8 cellular contexts compared by ENCODE assay signal in genomic region chr17:20008242-20009051, GRCh38. TPM values are rescaled to one million over a fixed set of nuclear protein-coding genes. Genes with fewer than 3 reads are reported as not detected.
DNase-seq lines count a peak whose midpoint lies in the region; FAIRE-seq and TF ChIP-seq lines count a peak whose summit lies in the region.

No MANE protein-coding gene starts in this region.

- H3K27ac ChIP-seq in ascending aorta, result peak overlapping the region; percentile 85 to 91
- H3K27ac ChIP-seq in small intestine (ENCODE audit: low read depth in 1 of 2, low read length in 1 of 2), result no peak overlapping the region

- H3K4me3 Mint-ChIP-seq in Calu3 (ENCODE audit: low read depth, unreplicated experiment), result peak overlapping the region; percentile 82

- WGBS in small intestine, 3 donors, result 25 to 29% (median 26%) methylated on average over 34 to 35 of the region's 35 CpGs

- intact Hi-C loops in Calu3 (cut with micrococcal nuclease; ENCODE audit: unreplicated experiment) (no loop called here), ascending aorta (cut with DNase I) (loop anchor here (1.0 to 5.0 kb wide), 3 partner anchors 56 to 109 kb away; no protein-coding TSS in a partner anchor)

- H3K4me1 ChIP-seq in ascending aorta, result no peaks in the 10 kb centered on the region
- H3K4me1 ChIP-seq in small intestine (ENCODE audit: control insufficient read depth in 2 of 2, insufficient read depth in 1 of 2, low read depth in 1 of 2, low read length in 1 of 2), result no peaks in the 10 kb centered on the region

- H3K27ac Mint-ChIP-seq in Calu3 (ENCODE audit: unreplicated experiment), result no peak overlapping the region

- no peaks in the 10 kb centered on the region for H3K9me3 Mint-ChIP-seq in Calu3 (ENCODE audit: low read depth, unreplicated experiment)

- H3K4me3 ChIP-seq in MG63, result peak overlapping the region; percentile 50
- peak overlapping the region; percentile 74 to 85 for H3K4me3 ChIP-seq in ascending aorta
- H3K4me3 ChIP-seq in iPS-18c (ENCODE audit: insufficient read depth, low read depth, low read length), result peak overlapping the region; percentile 72
- peak overlapping the region; percentile 35 to 66 for H3K4me3 ChIP-seq in small intestine (ENCODE audit: low read depth in 1 of 2, low read length in 2 of 2)

- DNase-seq in Calu3 (peak; percentile 13), GM20000 (ENCODE audit: low spot score) (peak; percentile 44), MG63 (peak; percentile 21), ascending aorta (ENCODE audit: low spot score in 2 of 2) (peak in 1 of 2 donors; percentile 69), small intestine (peak; percentile 15)
- no peak for DNase-seq in stimulated activated naive CD4-positive, alpha-beta T cell (lab: John Stamatoyannopoulos, UW)
- DNase-seq in effector CD8-positive, alpha-beta T cell (lab: John Stamatoyannopoulos, UW), result no peak

- BruUV-seq in Calu3 (replicated peaks; lab: Mats Ljungman, UMichigan), result no TSS peak

- no peaks in the 10 kb centered on the region for H3K9me3 ChIP-seq in MG63
- no peaks in the 10 kb centered on the region for H3K9me3 ChIP-seq in ascending aorta
- no peaks in the 10 kb centered on the region for H3K9me3 ChIP-seq in iPS-18c (ENCODE audit: control insufficient read depth, insufficient read depth, low read length)
- H3K9me3 ChIP-seq in small intestine (ENCODE audit: control insufficient read depth, low read depth), result no peaks in the 10 kb centered on the region

- peaks cover 76% of the 10 kb centered on the region for H3K27me3 Mint-ChIP-seq in Calu3 (ENCODE audit: unreplicated experiment)

- H3K27me3 ChIP-seq in MG63 (no peaks in the 10 kb centered on the region), ascending aorta (no peaks in the 10 kb centered on the region), small intestine (ENCODE audit: control insufficient read depth in 2 of 2, insufficient read depth in 2 of 2, low read length in 2 of 2) (no peaks in the 10 kb centered on the region)

- peaks cover 9% of the 10 kb centered on the region for H3K4me1 Mint-ChIP-seq in Calu3 (ENCODE audit: low read depth, unreplicated experiment)

- no peak for FAIRE-seq in small intestine (lab: Jason Lieb, UNC)

- H3K36me3 ChIP-seq in MG63 (no peaks in the 10 kb centered on the region), ascending aorta (no peaks in the 10 kb centered on the region), small intestine (ENCODE audit: control insufficient read depth in 2 of 2, insufficient read depth in 2 of 2, low read length in 2 of 2) (no peaks in the 10 kb centered on the region)

- H3K36me3 Mint-ChIP-seq in Calu3 (ENCODE audit: insufficient read depth, unreplicated experiment), result peaks cover 14% of the 10 kb centered on the region

- no peak for TF ChIP-seq CTCF in Calu3 (IDR thresholded peaks at IDR 0.05; ENCODE audit: unreplicated experiment)
- TF ChIP-seq CTCF in GM20000 (IDR thresholded peaks at IDR 0.05; ENCODE audit: extremely low read depth, missing control alignments), result no peak
- no peak for TF ChIP-seq CTCF in ascending aorta (IDR thresholded peaks at IDR 0.05)

- CTCF ChIA-PET in Calu3 (lab: Charles Lee), result no interaction called here

RNA-seq across cellular contexts. Expression of gene SPECC1, which starts 0.7 kb away (rescaled TPM):
- total RNA-seq in Calu3 (2022), result 42.3 and 53.5 TPM in 2 replicates
- 12.7 and 13.7 TPM in 2 replicates for total RNA-seq in MG63 (2014; rRNA removed; shearing (Covaris generic); ENCODE audit: low replicate concordance)
- total RNA-seq in ascending aorta, result 76.4 TPM
- polyA plus RNA-seq in small intestine, result 10 to 100 TPM; 13.7 to 38.9 (median 31.1) TPM

RNA-seq across cellular contexts. Expression of gene AKAP10, which starts 30.8 kb away (rescaled TPM):
- total RNA-seq in Calu3 (2022) (25.2 and 27.7 TPM in 2 replicates), ascending aorta (15.0 TPM)
- total RNA-seq in MG63 (2014; rRNA removed; shearing (Covaris generic); ENCODE audit: low replicate concordance), result 10.0 and 14.4 TPM in 2 replicates
- 1 to 10 TPM; 5.4 to 7.5 (median 6.9) TPM for polyA plus RNA-seq in small intestine

Comparison
In these comparisons a context has a peak if more than half of its experiments do, and no peak if none do; other contexts are left out.
1. DNase-seq: peak in Calu3 (single experiment), GM20000 (single experiment), MG63 (single experiment) and small intestine (single experiment); none in stimulated activated naive CD4-positive, alpha-beta T cell (0 of 6) and effector CD8-positive, alpha-beta T cell (single experiment).
2. H3K27ac ChIP-seq: peak in ascending aorta (2 of 2); none in small intestine (0 of 2).
3. Peak in every context shown above with its lines, with median percentiles within 50 percentile points of each other: H3K4me3 ChIP-seq.